In the genomic region with DNA sequence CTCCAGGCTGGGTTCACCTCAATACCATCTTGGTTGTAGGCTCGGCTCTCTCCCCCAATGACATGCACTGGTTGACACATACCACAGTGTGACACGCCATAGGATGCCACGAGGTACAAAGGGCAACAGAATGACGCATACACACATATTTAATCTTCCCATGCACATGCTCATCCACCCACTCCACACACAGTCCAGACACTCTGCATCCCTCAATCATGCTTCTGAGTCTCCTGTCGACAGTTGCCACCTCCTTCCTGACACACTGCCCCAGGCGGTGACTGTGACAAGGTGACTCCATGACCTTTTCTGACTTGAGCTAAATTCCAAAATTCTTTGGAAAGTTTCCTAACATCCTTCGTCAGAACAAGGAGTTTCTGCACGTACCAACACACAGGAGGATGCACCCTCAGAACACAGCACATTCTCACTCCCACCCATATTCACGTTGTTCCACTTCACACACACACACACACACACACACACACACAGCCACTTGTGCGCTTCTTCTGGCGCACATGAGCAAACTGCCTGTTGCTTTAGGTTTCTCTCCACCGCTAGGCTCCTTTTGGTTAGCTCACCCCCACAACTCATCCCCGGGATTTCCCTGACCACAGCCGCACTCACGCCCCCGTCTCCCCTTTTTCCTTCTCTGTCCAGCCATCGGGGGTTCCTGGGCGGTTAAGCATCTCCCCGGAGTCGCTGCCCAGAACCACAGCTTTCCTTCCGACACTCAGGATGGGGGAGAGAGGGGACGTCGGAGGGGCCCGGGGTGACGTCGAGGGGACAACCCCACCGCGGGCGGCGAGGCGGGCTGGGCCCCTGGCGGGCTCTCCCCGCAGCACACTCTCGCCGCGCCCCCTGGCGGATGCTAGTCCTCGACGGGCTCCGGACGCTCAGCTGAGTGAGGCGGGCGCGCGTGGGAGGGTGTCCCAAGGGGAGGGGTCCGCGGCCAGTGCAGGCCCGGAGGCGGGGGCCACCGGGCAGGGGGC, we compare ENCODE assay signal across 8 cellular contexts. TPM values are rescaled to one million over a fixed set of nuclear protein-coding genes. Genes with fewer than 3 reads are reported as not detected.
DNase-seq lines count a peak whose midpoint lies in the region; ATAC-seq and TF ChIP-seq lines count a peak whose summit lies in the region.

No MANE protein-coding gene starts in this region.

- H3K27ac ChIP-seq in left ventricle myocardium inferior (replicated peaks): no peak overlapping the region

- H3K27me3 ChIP-seq in left ventricle myocardium inferior (ENCODE audit: low read depth): peaks cover 100% of the 10 kb centered on the region

- TF ChIP-seq CTCF in left ventricle myocardium inferior (IDR thresholded peaks at IDR 0.05; ENCODE audit: borderline replicate concordance): peak; percentile 79

- H3K4me1 ChIP-seq in left ventricle myocardium inferior: peaks cover 46% of the 10 kb centered on the region

- peak; percentile 52 for ATAC-seq in HG02678 (IDR thresholded peaks at IDR 0.05; ENCODE audit: unreplicated experiment)
- no peak for ATAC-seq in GM18867 (IDR thresholded peaks at IDR 0.05; ENCODE audit: unreplicated experiment)

- intact Hi-C loops in left ventricle myocardium inferior (cut with micrococcal nuclease): no loop called here

- DNase-seq in GDM1 (lab: John Stamatoyannopoulos, UW) (peak; percentile 40), RPMI8226 (peak; percentile 83), left ventricle myocardium inferior (no peak), GOT3 (lab: John Stamatoyannopoulos, UW) (no peak)
- DNase-seq in activated gamma-delta T cell treated with anti-CD3 and anti-CD28 coated beads, Interleukin-2, amount 50 U/mL, for 16 hours (ENCODE audit: low read depth): peak; percentile 81
- DNase-seq in stimulated activated CD4-positive, alpha-beta T cell treated with anti-CD3 and anti-CD28 coated beads, Interleukin-1b, Interleukin-23, amount 100 ng/mL, for 24 hours (ENCODE audit: low read depth in 4 of 4, low spot score in 1 of 4): peak; percentile 65 to 76 (median 71)

- no peaks in the 10 kb centered on the region for H3K9me3 ChIP-seq in left ventricle myocardium inferior (replicated peaks)

- peak overlapping the region; percentile 59 for H3K4me3 ChIP-seq in left ventricle myocardium inferior

- H3K36me3 ChIP-seq in left ventricle myocardium inferior: no peaks in the 10 kb centered on the region

RNA-seq across cellular contexts. Expression of a gene that starts 0.5 kb away (rescaled TPM):
- not detected for total RNA-seq in left ventricle myocardium inferior

RNA-seq across cellular contexts. Expression of a gene that starts 6.1 kb away (rescaled TPM):
- total RNA-seq in left ventricle myocardium inferior: 0.44 TPM

RNA-seq across cellular contexts. Expression of a gene that starts 20.3 kb away (rescaled TPM):
- 49.6 TPM for total RNA-seq in left ventricle myocardium inferior

RNA-seq across cellular contexts. Expression of a gene that starts 21.6 kb away (rescaled TPM):
- 1.4 TPM for total RNA-seq in left ventricle myocardium inferior

RNA-seq across cellular contexts. Expression of a gene that starts 41.0 kb away (rescaled TPM):
- total RNA-seq in left ventricle myocardium inferior: 104 TPM

Comparison
In these comparisons a context has a peak if more than half of its experiments do, and no peak if none do; other contexts are left out.
1. DNase-seq: peak in GDM1 (single experiment), RPMI8226 (single experiment), activated gamma-delta T cell treated with anti-CD3 and anti-CD28 coated beads, Interleukin-2, amount 50 U/mL, for 16 hours (single experiment) and stimulated activated CD4-positive, alpha-beta T cell treated with anti-CD3 and anti-CD28 coated beads, Interleukin-1b, Interleukin-23, amount 100 ng/mL, for 24 hours (4 of 4); none in left ventricle myocardium inferior (single experiment) and GOT3 (single experiment).